Comparison of ENCODE assay signal across 7 cellular contexts in the genomic region with DNA sequence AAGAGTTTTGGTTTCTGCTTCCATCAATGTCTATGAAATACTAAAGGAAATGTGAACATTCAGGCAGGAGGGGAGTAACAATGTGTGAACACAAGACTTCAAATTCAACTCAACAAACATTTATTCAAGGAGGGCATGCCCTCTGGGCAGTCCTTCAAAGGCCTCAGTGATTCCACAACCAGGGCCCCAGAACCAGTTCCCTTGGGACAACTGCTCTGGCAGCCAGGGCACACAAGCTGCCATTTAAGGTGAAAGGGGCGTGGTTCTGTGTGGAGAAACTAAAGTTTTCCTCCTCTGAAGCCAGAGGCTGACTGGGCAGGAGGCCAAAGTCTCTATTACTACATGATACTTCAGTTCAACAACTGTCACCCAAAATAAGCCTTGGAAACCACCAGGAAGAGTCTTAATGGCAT. TPM values are rescaled to one million over a fixed set of nuclear protein-coding genes. Genes with fewer than 3 reads are reported as not detected.
DNase-seq lines count a peak whose midpoint lies in the region; ATAC-seq and TF ChIP-seq lines count a peak whose summit lies in the region.

No MANE protein-coding gene starts in this region.

- 42 to 54% methylated on average over 1 of the region's 1 CpG for WGBS in GM23248 (ENCODE audit: low coverage in 1 of 2, low lambda C conversion rate in 2 of 2, missing lambda C conversion rate in 2 of 2), 2 experiments
- WGBS in stomach, 5 donors = 14 to 44% (median 26%) methylated on average over 1 of the region's 1 CpG

- POLR2A ChIA-PET in PC-9 (lab: Charles Lee; ENCODE audit: unreplicated experiment) = no interaction called here

- peaks cover 95% of the 10 kb centered on the region for H3K79me2 ChIP-seq in GM23248 (ENCODE audit: insufficient read depth)
- H3K79me2 ChIP-seq in PC-9 (ENCODE audit: low read depth) = peaks cover 36% of the 10 kb centered on the region

- DNase-seq in GM23248 = peak; percentile 89
- DNase-seq in PC-9 = peak; percentile 37 to 51
- DNase-seq in Right ventricle myocardium inferior (ENCODE audit: missing footprints) = no peak
- peak; percentile 91 for DNase-seq in stomach
- no peak for DNase-seq in stimulated activated CD4-positive, alpha-beta T cell treated with anti-CD3 and anti-CD28 coated beads, Interleukin-4, amount 100 ng/mL, for 24 hours

- H3K4me3 ChIP-seq in GM23248 (no peak overlapping the region), PC-9 (no peak overlapping the region), stomach (no peak overlapping the region)

- H3K27ac ChIP-seq in GM23248 (no peak overlapping the region), PC-9 (no peak overlapping the region), stomach (peak overlapping the region; percentile 29 to 96 (median 92))

- H3K9me3 ChIP-seq in GM23248 (ENCODE audit: low read depth) = no peaks in the 10 kb centered on the region
- no peaks in the 10 kb centered on the region for H3K9me3 ChIP-seq in PC-9 (ENCODE audit: insufficient read depth, low read depth)
- H3K9me3 ChIP-seq in stomach = no peaks in the 10 kb centered on the region

- peaks cover 23% of the 10 kb centered on the region for H3K4me1 ChIP-seq in GM23248 (ENCODE audit: insufficient read depth)
- H3K4me1 ChIP-seq in PC-9 (replicated peaks; ENCODE audit: insufficient read depth) = peaks cover 18% of the 10 kb centered on the region
- H3K4me1 ChIP-seq in stomach = peaks cover 35 to 56% (median 41%) of the 10 kb centered on the region in 4 donors

- no peaks in the 10 kb centered on the region for H3K9me2 ChIP-seq in GM23248 (ENCODE audit: insufficient read depth)
- H3K9me2 ChIP-seq in PC-9 (ENCODE audit: insufficient read depth) = no peaks in the 10 kb centered on the region

- intact Hi-C loops in PC-9 (cut with micrococcal nuclease; ENCODE audit: unreplicated experiment) (no loop called here), Right ventricle myocardium inferior (cut with DNase I) (loop anchor here (5.0 to 10.0 kb wide), 2 partner anchors 104 to 563 kb away; a partner anchor contains a TSS), stomach (cut with DNase I; ENCODE audit: low total_unique reads) (loop anchor here (10.0 kb wide), 2 partner anchors 63 to 137 kb away; no protein-coding TSS in a partner anchor)

- no peak for TF ChIP-seq POLR2A in stomach (IDR thresholded peaks at IDR 0.05)

- H3K36me3 ChIP-seq in GM23248 (ENCODE audit: low read depth) (peaks cover 6% of the 10 kb centered on the region), PC-9 (ENCODE audit: low read depth) (0 out of 2 replicates have a peak, but pooled peaks cover 4% of the 10 kb centered on the region), stomach (peaks cover 12 to 52% (median 48%) of the 10 kb centered on the region in 4 donors)

- H3F3A ChIP-seq in GM23248 (ENCODE audit: insufficient read depth) (no peaks in the 10 kb centered on the region), PC-9 (ENCODE audit: insufficient read depth, low read depth) (peaks cover 13% of the 10 kb centered on the region; the same call in 1 of the 2 replicates)

- ATAC-seq in Right ventricle myocardium inferior (peak; percentile 22), GM18502 (IDR thresholded peaks at IDR 0.05; ENCODE audit: poor library complexity, unreplicated experiment) (no peak), SK-N-SH treated with all-trans-retinoic acid at 6 μM for 48 hours (no peak)

- H3K4me2 ChIP-seq in GM23248 (ENCODE audit: unreplicated experiment) = no peak overlapping the region
- H3K4me2 ChIP-seq in PC-9 = no peak overlapping the region

- in situ Hi-C loops in GM23248 (cut with MboI) = no loop called here

- CTCF ChIA-PET in PC-9 (lab: Charles Lee) = no interaction called here

- H2AFZ ChIP-seq in GM23248 (no peak overlapping the region), PC-9 (no peak overlapping the region)

- no peak for TF ChIP-seq EP300 in stomach (IDR thresholded peaks at IDR 0.05)

- H4K20me1 ChIP-seq in GM23248 (ENCODE audit: insufficient read depth) (0 out of 2 replicates have a peak, but pooled peaks cover 4% of the 10 kb centered on the region), PC-9 (ENCODE audit: insufficient read depth) (no peaks in the 10 kb centered on the region)

- no peak overlapping the region for H3K9ac ChIP-seq in GM23248

- H3K27me3 ChIP-seq in GM23248 (replicated peaks; ENCODE audit: insufficient read depth) (no peaks in the 10 kb centered on the region), PC-9 (ENCODE audit: insufficient read depth, low read depth) (no peaks in the 10 kb centered on the region), stomach (no peaks in the 10 kb centered on the region)

- no peak for TF ChIP-seq CTCF in PC-9 (conservative IDR thresholded peaks at IDR 0.05)
- no peak for TF ChIP-seq CTCF in stomach (IDR thresholded peaks at IDR 0.05)

- no TSS peak for BruUV-seq in PC-9 (replicated peaks; lab: Mats Ljungman, UMichigan)

TF ChIP-seq in SK-N-SH treated with all-trans-retinoic acid at 6 μM for 48 hours, 23 proteins besides CTCF, POLR2A, EP300 and RAD21:
- no peak for TF ChIP-seq ZC3H10 (CRISPR knock-in tag; IDR thresholded peaks at IDR 0.05)
- TF ChIP-seq ISL1 (CRISPR knock-in tag; IDR thresholded peaks at IDR 0.05) = no peak
- TF ChIP-seq, protein P1, sequence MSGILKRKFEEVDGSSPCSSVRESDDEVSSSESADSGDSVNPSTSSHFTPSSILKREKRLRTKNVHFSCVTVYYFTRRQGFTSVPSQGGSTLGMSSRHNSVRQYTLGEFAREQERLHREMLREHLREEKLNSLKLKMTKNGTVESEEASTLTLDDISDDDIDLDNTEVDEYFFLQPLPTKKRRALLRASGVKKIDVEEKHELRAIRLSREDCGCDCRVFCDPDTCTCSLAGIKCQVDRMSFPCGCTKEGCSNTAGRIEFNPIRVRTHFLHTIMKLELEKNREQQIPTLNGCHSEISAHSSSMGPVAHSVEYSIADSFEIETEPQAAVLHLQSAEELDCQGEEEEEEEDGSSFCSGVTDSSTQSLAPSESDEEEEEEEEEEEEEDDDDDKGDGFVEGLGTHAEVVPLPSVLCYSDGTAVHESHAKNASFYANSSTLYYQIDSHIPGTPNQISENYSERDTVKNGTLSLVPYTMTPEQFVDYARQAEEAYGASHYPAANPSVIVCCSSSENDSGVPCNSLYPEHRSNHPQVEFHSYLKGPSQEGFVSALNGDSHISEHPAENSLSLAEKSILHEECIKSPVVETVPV (CRISPR knock-in tag; IDR thresholded peaks at IDR 0.05) = no peak
- no peak for TF ChIP-seq BACH2 (CRISPR knock-in tag; IDR thresholded peaks at IDR 0.05; ENCODE audit: borderline replicate concordance)

RNA-seq across cellular contexts. Expression of a gene that starts 3.2 kb away (rescaled TPM):
- total RNA-seq in GM23248 (2014; rRNA removed; shearing (Covaris generic)) = 11.6 and 12.8 TPM in 2 replicates
- 30.8 and 32.6 TPM in 2 replicates for polyA plus RNA-seq in GM23248 (2016; fragmentation: Nextera tagmentation; extraction: Ambion mirVana)
- 15.1 and 16.1 TPM in 2 replicates for total RNA-seq in PC-9 (2021)
- total RNA-seq in Right ventricle myocardium inferior = 38.5 TPM
- total RNA-seq in stomach = 10 to 100 TPM in 1 of 5 donors, 1 to 10 TPM in 4; 1.8 to 13.6 (median 6.4) TPM
- polyA plus RNA-seq in stomach = 1 to 10 TPM; 6.0 to 9.4 (median 8.6) TPM

RNA-seq across cellular contexts. Expression of a gene that starts 3.2 kb away (rescaled TPM):
- 22.8 and 30.8 TPM in 2 replicates for total RNA-seq in GM23248 (2014; rRNA removed; shearing (Covaris generic))
- polyA plus RNA-seq in GM23248 (2016; fragmentation: Nextera tagmentation; extraction: Ambion mirVana) = 23.7 and 26.8 TPM in 2 replicates
- total RNA-seq in PC-9 (2021) = 69.0 and 79.5 TPM in 2 replicates
- total RNA-seq in Right ventricle myocardium inferior = 39.1 TPM
- 10 to 100 TPM in 4 of 5 donors, 1 to 10 TPM in 1; 7.1 to 98.6 (median 38.7) TPM for total RNA-seq in stomach
- polyA plus RNA-seq in stomach = 10 to 100 TPM; 21.8 to 31.0 (median 21.8) TPM

RNA-seq across cellular contexts. Expression of a gene that starts 32.7 kb away (rescaled TPM):
- not detected in 2 replicates for total RNA-seq in GM23248 (2014; rRNA removed; shearing (Covaris generic))
- polyA plus RNA-seq in GM23248 (2016; fragmentation: Nextera tagmentation; extraction: Ambion mirVana) = not detected in 2 replicates
- 0.48 TPM in 1 of 2 replicates, not detected in the other for total RNA-seq in PC-9 (2021)
- 6.1 TPM for total RNA-seq in Right ventricle myocardium inferior
- total RNA-seq in stomach = 10 to 100 TPM in 1 of 5 donors, 1 to 10 TPM in 3, under 1 TPM in 1; 0.29 to 46.4 (median 4.6) TPM
- polyA plus RNA-seq in stomach = 1 to 10 TPM in 2 of 3 donors, under 1 TPM in 1; 0.92 to 1.3 (median 1.1) TPM

Comparison
In these comparisons a context has a peak if more than half of its experiments do, and no peak if none do; other contexts are left out.
1. DNase-seq: peak in GM23248 (single experiment), PC-9 (2 of 2) and stomach (single experiment); none in Right ventricle myocardium inferior (single experiment) and stimulated activated CD4-positive, alpha-beta T cell treated with anti-CD3 and anti-CD28 coated beads, Interleukin-4, amount 100 ng/mL, for 24 hours (single experiment).
2. H3K27ac ChIP-seq: peak in stomach (5 of 5); none in GM23248 (single experiment) and PC-9 (single experiment).